20 cellular contexts compared by ENCODE assay signal in the genomic region with DNA sequence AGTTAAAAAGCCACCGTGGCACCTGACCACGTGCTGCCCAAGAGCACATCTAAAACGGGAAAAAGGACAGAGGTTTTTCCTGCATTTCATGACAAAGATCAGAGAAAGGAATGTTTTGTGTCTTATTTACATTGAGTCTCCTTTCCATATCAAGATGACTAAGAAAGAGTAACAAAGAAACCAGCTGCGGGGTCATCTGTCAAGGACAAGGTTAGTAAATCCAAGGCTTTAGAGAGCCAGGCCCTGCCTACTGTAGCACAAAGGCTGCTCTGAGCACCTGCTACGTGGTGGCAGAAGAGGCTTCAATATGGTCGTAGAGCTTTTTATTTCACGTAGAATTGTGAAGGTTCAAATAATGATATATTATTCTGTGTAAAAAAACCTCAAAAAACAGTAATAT. TPM values are rescaled to one million over a fixed set of nuclear protein-coding genes. Genes with fewer than 3 reads are reported as not detected.
"Had no signal": no experiment of that assay in that cellular context is flagged by ENCODE, and none has a peak within 500 bp of the region (broad histone marks: within the 10 kb centered on the region; RNA-seq: fewer than 3 reads in every experiment).

No MANE protein-coding gene starts in this region.

- H3K4me3 Mint-ChIP-seq: activated CD4-positive, alpha-beta memory T cell treated with anti-CD3 and anti-CD28 coated beads, Interleukin-2, amount 10 ng/mL, durations not matched to agents 7 days and 5 days; activated naive CD4-positive, alpha-beta T cell treated with anti-CD3 and anti-CD28 coated beads for 36 hours; activated T-cell treated with anti-CD3 and anti-CD28 coated beads, Interleukin-2, amount 50 U/mL, for 24 hours had no signal

- H3K27ac ChIP-seq: ascending aorta, breast epithelium, epithelial cell of prostate, foreskin keratinocyte, left lung, prostate gland, right atrium auricular region, thyroid gland, WERI-Rb-1 had no signal

- H3K27me3 ChIP-seq: ascending aorta, breast epithelium, foreskin keratinocyte, left lung, right atrium auricular region, thyroid gland had no signal

- H3K27me3 Mint-ChIP-seq: activated CD4-positive, alpha-beta memory T cell treated with anti-CD3 and anti-CD28 coated beads, Interleukin-2, amount 10 ng/mL, durations not matched to agents 7 days and 5 days; activated T-cell treated with anti-CD3 and anti-CD28 coated beads, Interleukin-2, amount 50 U/mL, for 24 hours had no signal

- H3K9me3 ChIP-seq: ascending aorta, breast epithelium, left lung, prostate gland, right atrium auricular region, thyroid gland had no signal

- H3K27ac Mint-ChIP-seq: activated CD4-positive, alpha-beta memory T cell treated with anti-CD3 and anti-CD28 coated beads, Interleukin-2, amount 10 ng/mL, durations not matched to agents 7 days and 5 days; activated naive CD4-positive, alpha-beta T cell treated with anti-CD3 and anti-CD28 coated beads for 36 hours; activated T-cell treated with anti-CD3 and anti-CD28 coated beads, Interleukin-2, amount 50 U/mL, for 24 hours; activated T-helper 2 cell treated with anti-CD3 and anti-CD28 coated beads, Interferon-gamma antibody, Interleukin-2, Interleukin-4, amounts not matched to agents 10 μg/mL and 5 μg/mL and 100 μg/mL, durations not matched to agents 14 hours and 24 hours and 36 hours had no signal

- DNase-seq: activated CD4-positive, alpha-beta memory T cell treated with anti-CD3 and anti-CD28 coated beads, Interleukin-2, amount 10 ng/mL, durations not matched to agents 7 days and 5 days; activated CD4-positive, alpha-beta T cell treated with anti-CD3 and anti-CD28 coated beads for 4 hours; activated naive CD4-positive, alpha-beta T cell treated with anti-CD3 and anti-CD28 coated beads for 36 hours; activated T-cell treated with anti-CD3 and anti-CD28 coated beads, Interleukin-2, amount 50 U/mL, for 24 hours; cerebellar nuclear complex; cortex of kidney; effector memory CD4-positive, alpha-beta T cell; foreskin keratinocyte; kidney; left lung; stimulated activated CD4-positive, alpha-beta T cell treated with anti-CD3 and anti-CD28 coated beads, Interleukin-2, amount 100 ng/mL, for 24 hours; stimulated activated naive CD4-positive, alpha-beta T cell treated with Interleukin-2 at 50 U/mL for 16 hours; thyroid gland; WERI-Rb-1 had no signal

- H3K4me1 ChIP-seq: ascending aorta, breast epithelium, foreskin keratinocyte, left lung, prostate gland, right atrium auricular region, thyroid gland had no signal

- H3K4me1 Mint-ChIP-seq: activated CD4-positive, alpha-beta memory T cell treated with anti-CD3 and anti-CD28 coated beads, Interleukin-2, amount 10 ng/mL, durations not matched to agents 7 days and 5 days had no signal

- ATAC-seq: foreskin keratinocyte, left lung had no signal

- H3K9me3 Mint-ChIP-seq: activated CD4-positive, alpha-beta memory T cell treated with anti-CD3 and anti-CD28 coated beads, Interleukin-2, amount 10 ng/mL, durations not matched to agents 7 days and 5 days; activated naive CD4-positive, alpha-beta T cell treated with anti-CD3 and anti-CD28 coated beads for 36 hours; activated T-cell treated with anti-CD3 and anti-CD28 coated beads, Interleukin-2, amount 50 U/mL, for 24 hours; activated T-helper 2 cell treated with anti-CD3 and anti-CD28 coated beads, Interferon-gamma antibody, Interleukin-2, Interleukin-4, amounts not matched to agents 10 μg/mL and 5 μg/mL and 100 μg/mL, durations not matched to agents 14 hours and 24 hours and 36 hours had no signal

RNA-seq across cellular contexts. Expression of gene PRELID3A, which starts 51.0 kb away (rescaled TPM):
- total RNA-seq: ascending aorta had no signal
